Comparison of ENCODE assay signal across 1 cellular context in the genomic region with DNA sequence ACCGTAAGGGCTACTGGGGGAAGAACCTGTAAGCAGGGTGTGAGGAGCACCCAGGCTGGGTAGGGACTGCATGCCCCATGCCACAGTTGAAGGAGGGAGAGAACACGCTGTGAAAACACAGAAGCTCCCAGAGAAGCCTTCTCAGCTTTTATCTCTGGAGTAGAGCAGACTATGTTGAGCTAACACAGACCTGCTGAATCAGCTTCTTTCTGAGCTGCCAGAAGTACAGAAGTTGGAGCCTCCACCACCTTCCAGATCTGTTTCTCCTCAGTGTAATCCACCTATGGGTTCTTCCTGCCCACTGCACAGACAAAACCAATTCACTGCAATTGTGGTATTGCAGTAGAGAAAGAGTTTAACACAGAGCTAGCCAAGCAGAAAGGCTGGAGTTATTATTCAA.
TF ChIP-seq lines count a peak whose summit lies in the region.

No MANE protein-coding gene starts in this region.

TF ChIP-seq in IMR-90, 13 proteins besides CTCF, POLR2A, EP300 and RAD21:
- TF ChIP-seq MAFK (IDR thresholded peaks at IDR 0.05; ENCODE audit: low read depth, low read length): peak; percentile 58
- no peak for TF ChIP-seq RFX5 (IDR thresholded peaks at IDR 0.05; ENCODE audit: low read depth, low read length)
- no peak for TF ChIP-seq MAZ (IDR thresholded peaks at IDR 0.05; ENCODE audit: borderline replicate concordance, low read depth, low read length)
